21 cellular contexts compared by ENCODE assay signal in the genomic region with DNA sequence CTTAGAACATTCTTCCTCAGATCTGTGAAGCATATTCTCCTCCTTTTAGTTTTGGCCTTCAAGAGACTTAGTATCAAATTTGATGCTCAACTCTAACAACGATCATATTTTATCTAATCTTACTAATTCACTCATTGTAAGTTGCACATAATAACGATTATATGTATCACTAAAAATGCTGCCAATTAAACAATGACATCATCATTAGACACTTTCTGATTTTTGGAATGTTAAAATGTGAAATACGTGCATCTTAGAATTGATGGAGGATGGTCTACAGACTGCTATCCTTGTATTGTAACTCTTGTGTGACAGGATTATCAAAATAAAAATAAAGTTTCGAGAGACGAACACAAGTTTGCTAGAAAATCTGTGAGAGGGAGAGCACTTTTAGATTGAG.
DNase-seq lines count a peak whose midpoint lies in the region; ATAC-seq, FAIRE-seq and TF ChIP-seq lines count a peak whose summit lies in the region.
"Had no signal": no experiment of that assay in that cellular context is flagged by ENCODE, and none has a peak within 500 bp of the region (broad histone marks: within the 10 kb centered on the region; RNA-seq: fewer than 3 reads in every experiment).

No MANE protein-coding gene starts in this region.

- no peaks in the 10 kb centered on the region for H3K4me1 ChIP-seq in GM12878 (ENCODE audit: control insufficient read depth, insufficient read depth, low read length)
- H3K4me1 ChIP-seq: BLaER1 had no signal

- no peak for TF ChIP-seq RAD21 in GM12878 (IDR thresholded peaks at IDR 0.05; ENCODE audit: insufficient read depth, low read depth, low read length)

- WGBS in GM12878 (ENCODE audit: insufficient coverage, insufficient replicate concordance, low lambda C conversion rate, missing lambda C conversion rate), result 39% methylated on average over 5 of the region's 5 CpGs

- no peak for DNase-seq in activated naive CD4-positive, alpha-beta T cell treated with anti-CD3 and anti-CD28 coated beads, Interleukin-2, amount 50 U/mL, for 72 hours (ENCODE audit: low spot score in 2 of 2)
- DNase-seq in D721Med (ENCODE audit: insufficient read length, low spot score) (no peak), GM12878 (ENCODE audit: low read depth, low spot score) (no peak), medulla oblongata (ENCODE audit: extremely low spot score) (no peak), NCI-H2227 (lab: John Stamatoyannopoulos, UW; ENCODE audit: unreplicated experiment) (no peak)
- DNase-seq: CD4-positive, CD25-positive, alpha-beta regulatory T cell; CD8-positive, alpha-beta T cell; DMS53; DND-41; GM23248; H7; HCEC 1CT had no signal

- CTCF ChIA-PET in GM12878 (lab: Yijun Ruan, JAX), result interaction anchor here (1.0 kb wide), 1 partner anchor 250 kb away, joined by 3 read pairs; no protein-coding TSS in a partner anchor

- POLR2A ChIA-PET in GM12878 (lab: Charles Lee), result no interaction called here

- SMC1A ChIA-PET in GM12878 (lab: Charles Lee; ENCODE audit: uncharacterized antibody, unreplicated experiment), result interaction anchor here (0.6 kb wide), 1 partner anchor 16 kb away, joined by 3 read pairs; no protein-coding TSS in a partner anchor

- no peak overlapping the region for H3K27ac ChIP-seq in GM12878 (ENCODE audit: control insufficient read depth, insufficient read depth)
- H3K27ac ChIP-seq: 22Rv1, BLaER1, C4-2B, GM23248 had no signal

- H3K36me3 Mint-ChIP-seq in activated naive CD4-positive, alpha-beta T cell treated with anti-CD3 and anti-CD28 coated beads, Interleukin-2, amount 50 U/mL, for 24 hours, result peaks cover 19% of the 10 kb centered on the region
- peaks cover 13 to 18% of the 10 kb centered on the region in 2 donors for H3K36me3 Mint-ChIP-seq in activated naive CD4-positive, alpha-beta T cell treated with anti-CD3 and anti-CD28 coated beads, Interleukin-2, amount 50 U/mL, for 72 hours
- H3K36me3 Mint-ChIP-seq: CD4-positive, CD25-positive, alpha-beta regulatory T cell had no signal

- H3K27me3 ChIP-seq in GM12878 (replicated peaks in 1 of 2; ENCODE audit: control insufficient read depth in 2 of 2, insufficient read depth in 2 of 2, low read length in 1 of 2), result no peaks in the 10 kb centered on the region
- H3K27me3 ChIP-seq: BLaER1 had no signal

- H3K4me2 ChIP-seq in GM12878 (ENCODE audit: control insufficient read depth, insufficient read depth), result no peak overlapping the region
- H3K4me2 ChIP-seq: BLaER1 had no signal

- H3K4me3 Mint-ChIP-seq in activated naive CD4-positive, alpha-beta T cell treated with anti-CD3 and anti-CD28 coated beads, Interleukin-2, amount 50 U/mL, for 24 hours, result no peak overlapping the region
- H3K4me3 Mint-ChIP-seq: B cell; CD4-positive, CD25-positive, alpha-beta regulatory T cell; CD8-positive, alpha-beta T cell had no signal

- H2AFZ ChIP-seq in GM12878 (ENCODE audit: control insufficient read depth, low read depth, low read length), result no peak overlapping the region
- H2AFZ ChIP-seq: GM23248 had no signal

- RAD21 ChIA-PET in GM12878 (lab: Charles Lee; ENCODE audit: unreplicated experiment), result no interaction called here

- no peak overlapping the region for H3K4me3 ChIP-seq in GM12878
- H3K4me3 ChIP-seq: BLaER1, GM23248 had no signal

- peaks cover 3% of the 10 kb centered on the region for H3K9me3 Mint-ChIP-seq in activated naive CD4-positive, alpha-beta T cell treated with anti-CD3 and anti-CD28 coated beads, Interleukin-2, amount 50 U/mL, for 24 hours
- H3K9me3 Mint-ChIP-seq in activated naive CD4-positive, alpha-beta T cell treated with anti-CD3 and anti-CD28 coated beads, Interleukin-2, amount 50 U/mL, for 72 hours, result peaks cover 0 to 13% of the 10 kb centered on the region in 2 donors
- H3K9me3 Mint-ChIP-seq: CD8-positive, alpha-beta T cell had no signal

- BruUV-seq in GM12878 (replicated peaks; lab: Mats Ljungman, UMichigan), result no TSS peak

- peaks cover 38% of the 10 kb centered on the region for H3K4me1 Mint-ChIP-seq in activated naive CD4-positive, alpha-beta T cell treated with anti-CD3 and anti-CD28 coated beads, Interleukin-2, amount 50 U/mL, for 24 hours
- H3K4me1 Mint-ChIP-seq: B cell; CD4-positive, CD25-positive, alpha-beta regulatory T cell had no signal

- intact Hi-C loops in GM12878 (cut with micrococcal nuclease; ENCODE audit: unreplicated experiment), result no loop called here

- no peak for TF ChIP-seq POLR2A in GM12878 (IDR thresholded peaks at IDR 0.05; ENCODE audit: low read depth, low read length)

- FAIRE-seq in D721Med (lab: Jason Lieb, UNC) (peak; percentile 53), GM12878 (lab: Jason Lieb, UNC) (no peak)
- FAIRE-seq: A204.1, G401.6, GM19239, H1 had no signal

- no peak overlapping the region for H3K9ac ChIP-seq in GM12878 (ENCODE audit: control insufficient read depth, insufficient read depth, low read length)
- H3K9ac ChIP-seq: BLaER1, GM23248 had no signal

- H3K27ac Mint-ChIP-seq in activated naive CD4-positive, alpha-beta T cell treated with anti-CD3 and anti-CD28 coated beads, Interleukin-2, amount 50 U/mL, for 24 hours, result peak overlapping the region; percentile 39
- H3K27ac Mint-ChIP-seq in activated naive CD4-positive, alpha-beta T cell treated with anti-CD3 and anti-CD28 coated beads, Interleukin-2, amount 50 U/mL, for 72 hours, result no peak overlapping the region
- H3K27ac Mint-ChIP-seq: B cell; CD8-positive, alpha-beta T cell had no signal

- no peaks in the 10 kb centered on the region for H3K36me3 ChIP-seq in GM12878 (ENCODE audit: control insufficient read depth in 2 of 2, insufficient read depth in 2 of 2, low read length in 1 of 2)
- H3K36me3 ChIP-seq: BLaER1 had no signal

- H3K79me2 ChIP-seq in GM12878 (ENCODE audit: control insufficient read depth, insufficient read depth, low read length), result no peaks in the 10 kb centered on the region

- H3K27me3 Mint-ChIP-seq in activated naive CD4-positive, alpha-beta T cell treated with anti-CD3 and anti-CD28 coated beads, Interleukin-2, amount 50 U/mL, for 24 hours, result no peaks in the 10 kb centered on the region
- H3K27me3 Mint-ChIP-seq: B cell; CD4-positive, CD25-positive, alpha-beta regulatory T cell had no signal

- in situ Hi-C loops in GM12878 (cut with MboI), result no loop called here

- no peak for ATAC-seq in activated naive CD4-positive, alpha-beta T cell treated with anti-CD3 and anti-CD28 coated beads, Interleukin-2, amount 50 U/mL, for 72 hours
- no peak for ATAC-seq in GM12878
- ATAC-seq: CD8-positive, alpha-beta T cell had no signal

- H3K9me3 ChIP-seq in GM12878 (replicated peaks; ENCODE audit: control insufficient read depth, insufficient read depth, low read length), result no peaks in the 10 kb centered on the region
- H3K9me3 ChIP-seq: BLaER1 had no signal

- no peak for TF ChIP-seq EP300 in GM12878 (IDR thresholded peaks at IDR 0.05; ENCODE audit: borderline replicate concordance in 1 of 2, control insufficient read depth in 1 of 2, low read depth in 2 of 2, low read length in 2 of 2)

- no peak for TF ChIP-seq CTCF in D721Med (IDR thresholded peaks at IDR 0.05; ENCODE audit: insufficient read depth, missing control alignments)
- no peak for TF ChIP-seq CTCF in GM12878 (IDR thresholded peaks at IDR 0.05 in 2 of 3, conservative IDR thresholded peaks at IDR 0.05 in 1 of 3; ENCODE audit: control insufficient read depth in 2 of 3, extremely low read depth in 1 of 3, insufficient read depth in 1 of 3, low read depth in 3 of 3, low read length in 3 of 3)

- no peaks in the 10 kb centered on the region for H4K20me1 ChIP-seq in GM12878 (ENCODE audit: control insufficient read depth, insufficient read depth)
- H4K20me1 ChIP-seq: BLaER1 had no signal

TF ChIP-seq in GM12878, 131 proteins besides CTCF, POLR2A, EP300 and RAD21:
- TF ChIP-seq TCF3 (IDR thresholded peaks at IDR 0.05; ENCODE audit: borderline replicate concordance, insufficient read depth, low read depth, low read length) (no peak), ATF7 (IDR thresholded peaks at IDR 0.05; ENCODE audit: low read depth) (peak; percentile 73), ETV6 (conservative IDR thresholded peaks at IDR 0.05 in 1 of 2, IDR thresholded peaks at IDR 0.05 in 1 of 2; ENCODE audit: borderline replicate concordance in 1 of 2, low read depth in 1 of 2) (no peak), TCF12 (IDR thresholded peaks at IDR 0.05; ENCODE audit: low read depth, low read length) (no peak)
